33 cellular contexts compared by ENCODE assay signal in the genomic region with DNA sequence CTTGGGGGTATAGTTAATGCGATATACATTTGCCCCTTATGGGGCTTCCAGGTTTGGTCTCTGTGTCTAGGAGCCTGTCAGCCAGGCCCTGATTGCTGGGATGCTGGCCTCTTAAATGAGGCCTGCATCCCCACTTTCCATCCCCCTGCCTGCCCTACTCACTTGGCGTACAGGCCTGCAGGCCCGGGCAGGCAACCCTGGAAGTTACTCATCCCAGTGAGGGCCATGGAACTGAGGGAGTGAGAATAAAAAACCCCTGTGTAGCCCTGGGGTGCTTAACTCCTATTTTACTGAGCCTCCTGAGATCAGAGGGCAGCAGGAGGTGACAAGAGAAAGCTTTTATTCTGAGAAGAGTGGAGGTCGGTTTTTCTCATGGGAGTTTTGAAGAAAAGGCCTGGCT. TPM values are rescaled to one million over a fixed set of nuclear protein-coding genes. Genes with fewer than 3 reads are reported as not detected.
"Had no signal": no experiment of that assay in that cellular context is flagged by ENCODE, and none has a peak within 500 bp of the region (broad histone marks: within the 10 kb centered on the region; RNA-seq: fewer than 3 reads in every experiment).

No MANE protein-coding gene starts in this region.

- H3K9me3 ChIP-seq: colonic mucosa, heart left ventricle, left lung, lower lobe of right lung, ovary, stomach, thyroid gland, upper lobe of right lung had no signal

- H3K4me3 Mint-ChIP-seq: activated CD4-positive, alpha-beta T cell treated with anti-CD3 and anti-CD28 coated beads for 36 hours; activated CD8-positive, alpha-beta T cell treated with anti-CD3 and anti-CD28 coated beads, Interleukin-2, amount 10 ng/mL, durations not matched to agents 7 days and 5 days; stimulated activated naive B cell treated with anti-CD40 and anti-IgM and Interleukin-4, amounts not matched to agents 10 μg/mL and 1 μg/mL and 100 μg/mL, for 72 hours had no signal

- H3K36me3 Mint-ChIP-seq: activated CD8-positive, alpha-beta memory T cell treated with anti-CD3 and anti-CD28 coated beads, Interleukin-2, amount 10 ng/mL, durations not matched to agents 7 days and 5 days; activated naive CD4-positive, alpha-beta T cell treated with anti-CD3 and anti-CD28 coated beads, Interleukin-2, amount 50 U/mL, for 24 hours; natural killer cell had no signal

- H3K27me3 Mint-ChIP-seq: activated naive CD4-positive, alpha-beta T cell treated with anti-CD3 and anti-CD28 coated beads, Interleukin-2, amount 50 U/mL, for 24 hours; activated naive CD8-positive, alpha-beta T cell treated with anti-CD3 and anti-CD28 coated beads, Interleukin-2, amount 50 U/mL, for 24 hours; stimulated activated naive B cell treated with anti-CD40 and anti-IgM and Interleukin-4, amounts not matched to agents 10 μg/mL and 1 μg/mL and 100 μg/mL, for 72 hours had no signal

- DNase-seq: activated CD4-positive, alpha-beta T cell treated with anti-CD3 and anti-CD28 coated beads for 36 hours; activated CD4-positive, CD25-positive, alpha-beta regulatory T cell; activated CD8-positive, alpha-beta memory T cell treated with anti-CD3 and anti-CD28 coated beads, Interleukin-2, amount 10 ng/mL, durations not matched to agents 7 days and 5 days; activated CD8-positive, alpha-beta T cell treated with anti-CD3 and anti-CD28 coated beads, Interleukin-2, amount 10 ng/mL, durations not matched to agents 7 days and 5 days; activated naive CD8-positive, alpha-beta T cell treated with anti-CD3 and anti-CD28 coated beads, Interleukin-2, amount 50 U/mL, for 24 hours; activated T-cell treated with anti-CD3 and anti-CD28 coated beads, Interleukin-2, amount 50 U/mL, for 48 hours; cerebellar nuclear complex; colonic mucosa; effector memory CD4-positive, alpha-beta T cell; heart left ventricle; hypothalamus; immature natural killer cell; left lung; lower lobe of right lung; mesendoderm; natural killer cell; ovary; retina; stimulated activated naive B cell treated with anti-CD40 and anti-IgM and Interleukin-4, amounts not matched to agents 10 μg/mL and 1 μg/mL and 100 μg/mL, for 72 hours; stomach; thyroid gland; upper lobe of right lung had no signal

- H3K4me3 ChIP-seq: cardiac muscle cell, colonic mucosa, heart left ventricle, left lung, lower lobe of right lung, ovary, skin epidermis, stomach, thyroid gland, upper lobe of right lung had no signal

- H3K27ac Mint-ChIP-seq: activated CD4-positive, alpha-beta T cell treated with anti-CD3 and anti-CD28 coated beads for 36 hours; activated CD8-positive, alpha-beta memory T cell treated with anti-CD3 and anti-CD28 coated beads, Interleukin-2, amount 10 ng/mL, durations not matched to agents 7 days and 5 days; activated CD8-positive, alpha-beta T cell treated with anti-CD3 and anti-CD28 coated beads, Interleukin-2, amount 10 ng/mL, durations not matched to agents 7 days and 5 days; activated naive CD4-positive, alpha-beta T cell treated with anti-CD3 and anti-CD28 coated beads, Interleukin-2, amount 50 U/mL, for 24 hours; activated naive CD8-positive, alpha-beta T cell treated with anti-CD3 and anti-CD28 coated beads, Interleukin-2, amount 50 U/mL, for 24 hours; activated T-helper 2 cell treated with anti-CD3 and anti-CD28 coated beads, Interferon-gamma antibody, Interleukin-2, Interleukin-4, amounts not matched to agents 10 μg/mL and 5 μg/mL and 100 μg/mL, durations not matched to agents 14 hours and 24 hours and 36 hours; immature natural killer cell; natural killer cell; progenitor cell of endocrine pancreas; stimulated activated naive B cell treated with anti-CD40 and anti-IgM and Interleukin-4, amounts not matched to agents 10 μg/mL and 1 μg/mL and 100 μg/mL, for 72 hours had no signal

- H3K27ac ChIP-seq: cardiac muscle cell, colonic mucosa, heart left ventricle, left lung, lower lobe of right lung, ovary, skin epidermis, stomach, thyroid gland, upper lobe of right lung had no signal

- H3K9me3 Mint-ChIP-seq: activated naive CD4-positive, alpha-beta T cell treated with anti-CD3 and anti-CD28 coated beads, Interleukin-2, amount 50 U/mL, for 24 hours; activated naive CD8-positive, alpha-beta T cell treated with anti-CD3 and anti-CD28 coated beads, Interleukin-2, amount 50 U/mL, for 24 hours; activated T-helper 2 cell treated with anti-CD3 and anti-CD28 coated beads, Interferon-gamma antibody, Interleukin-2, Interleukin-4, amounts not matched to agents 10 μg/mL and 5 μg/mL and 100 μg/mL, durations not matched to agents 14 hours and 24 hours and 36 hours; immature natural killer cell; natural killer cell; stimulated activated naive B cell treated with anti-CD40 and anti-IgM and Interleukin-4, amounts not matched to agents 10 μg/mL and 1 μg/mL and 100 μg/mL, for 72 hours had no signal

- H3K4me1 ChIP-seq: colonic mucosa had no signal

- H3K27me3 ChIP-seq: colonic mucosa, heart left ventricle, ovary, thyroid gland, upper lobe of right lung had no signal

- ATAC-seq: activated CD4-positive, alpha-beta T cell treated with anti-CD3 and anti-CD28 coated beads for 36 hours; activated CD8-positive, alpha-beta memory T cell treated with anti-CD3 and anti-CD28 coated beads, Interleukin-2, amount 10 ng/mL, durations not matched to agents 7 days and 5 days; activated CD8-positive, alpha-beta T cell treated with anti-CD3 and anti-CD28 coated beads, Interleukin-2, amount 10 ng/mL, durations not matched to agents 7 days and 5 days; activated naive CD8-positive, alpha-beta T cell treated with anti-CD3 and anti-CD28 coated beads, Interleukin-2, amount 50 U/mL, for 24 hours; heart left ventricle; left lung; lower lobe of right lung; natural killer cell; sciatic nerve; stimulated activated naive B cell treated with anti-CD40 and anti-IgM and Interleukin-4, amounts not matched to agents 10 μg/mL and 1 μg/mL and 100 μg/mL, for 72 hours; upper lobe of right lung had no signal

- H3K36me3 ChIP-seq: cardiac muscle cell, colonic mucosa, heart left ventricle, left lung, lower lobe of right lung, ovary, stomach, thyroid gland, upper lobe of right lung had no signal

RNA-seq across cellular contexts. Expression of a gene that starts 9.2 kb away (rescaled TPM):
- total RNA-seq: activated CD4-positive, alpha-beta T cell treated with anti-CD3 and anti-CD28 coated beads for 36 hours; activated CD8-positive, alpha-beta memory T cell treated with anti-CD3 and anti-CD28 coated beads, Interleukin-2, amount 10 ng/mL, durations not matched to agents 7 days and 5 days; activated CD8-positive, alpha-beta T cell treated with anti-CD3 and anti-CD28 coated beads, Interleukin-2, amount 10 ng/mL, durations not matched to agents 7 days and 5 days; activated T-helper 2 cell treated with anti-CD3 and anti-CD28 coated beads, Interferon-gamma antibody, Interleukin-2, Interleukin-4, amounts not matched to agents 10 μg/mL and 5 μg/mL and 100 μg/mL, durations not matched to agents 14 hours and 24 hours and 36 hours; cardiac muscle cell; dermis microvascular lymphatic vessel endothelial cell; fibroblast of lung; fibroblast of villous mesenchyme; heart left ventricle; left lung; lower lobe of right lung; mononuclear cell; natural killer cell; sciatic nerve; T-helper 2 cell treated with Interferon-gamma antibody and Interleukin-4, amounts not matched to agents 100 ng/mL and 5 ng/mL, for 36 hours; thyroid gland; upper lobe of right lung had no signal
- polyA plus RNA-seq: cardiac muscle cell, fibroblast of lung, immature natural killer cell had no signal
